1 cellular context compared by ENCODE assay signal in the genomic region with DNA sequence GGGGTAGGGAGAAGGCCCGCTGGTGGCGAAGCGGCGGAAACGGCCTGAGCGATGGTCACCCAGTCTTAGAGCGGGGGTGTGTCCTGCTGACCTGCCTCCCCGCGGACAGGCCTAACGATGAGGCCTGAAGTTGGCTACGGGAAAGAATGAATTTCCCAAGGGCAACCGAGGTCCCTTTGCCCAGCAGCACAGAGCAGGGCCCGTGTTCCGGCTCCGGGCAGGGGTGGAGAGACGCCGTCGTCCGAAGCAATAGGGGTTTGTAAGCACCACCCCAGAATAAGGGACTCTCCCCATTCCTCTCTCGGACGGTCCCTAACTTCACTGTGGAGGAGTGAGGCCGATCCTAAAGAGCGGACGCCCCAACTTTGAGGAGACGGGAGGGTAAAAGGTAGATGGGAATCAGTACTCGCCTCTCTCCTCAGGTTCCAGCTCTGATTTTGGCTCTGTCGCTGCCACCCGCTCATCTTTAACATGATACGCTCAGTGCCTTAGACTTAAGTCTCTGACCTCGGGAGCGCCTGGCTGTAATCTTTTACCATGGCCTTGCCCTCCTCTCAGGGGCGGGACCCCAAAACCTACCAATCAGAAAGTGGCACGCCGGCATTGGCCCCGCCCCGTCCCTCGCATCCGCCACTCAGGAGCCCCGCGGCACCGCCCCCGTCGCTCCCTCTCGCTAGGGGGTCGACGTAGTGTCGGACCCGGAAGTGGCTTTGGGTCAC.
A peak's percentile ranks its signal among the peaks of the same experiment; 100 is the strongest.
TF ChIP-seq lines count a peak whose summit lies in the region.

TSS of gene DDIT3 (minus strand) at position 507 of the 719 bp plus-strand sequence. CDS start 3,108 bp downstream, outside the sequence.

TF ChIP-seq in K562, 482 proteins besides CTCF, POLR2A, EP300 and RAD21 (continued from another document):
- TF ChIP-seq, protein P1, sequence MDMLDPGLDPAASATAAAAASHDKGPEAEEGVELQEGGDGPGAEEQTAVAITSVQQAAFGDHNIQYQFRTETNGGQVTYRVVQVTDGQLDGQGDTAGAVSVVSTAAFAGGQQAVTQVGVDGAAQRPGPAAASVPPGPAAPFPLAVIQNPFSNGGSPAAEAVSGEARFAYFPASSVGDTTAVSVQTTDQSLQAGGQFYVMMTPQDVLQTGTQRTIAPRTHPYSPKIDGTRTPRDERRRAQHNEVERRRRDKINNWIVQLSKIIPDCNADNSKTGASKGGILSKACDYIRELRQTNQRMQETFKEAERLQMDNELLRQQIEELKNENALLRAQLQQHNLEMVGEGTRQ (CRISPR knock-in tag; IDR thresholded peaks at IDR 0.05), result peak; percentile 85
- TF ChIP-seq TFAM (CRISPR knock-in tag; conservative IDR thresholded peaks at IDR 0.05), result no peak
TF ChIP-seq in K562: peak in this region for 191.
